Comparison of ENCODE assay signal across 9 cellular contexts in the genomic region with DNA sequence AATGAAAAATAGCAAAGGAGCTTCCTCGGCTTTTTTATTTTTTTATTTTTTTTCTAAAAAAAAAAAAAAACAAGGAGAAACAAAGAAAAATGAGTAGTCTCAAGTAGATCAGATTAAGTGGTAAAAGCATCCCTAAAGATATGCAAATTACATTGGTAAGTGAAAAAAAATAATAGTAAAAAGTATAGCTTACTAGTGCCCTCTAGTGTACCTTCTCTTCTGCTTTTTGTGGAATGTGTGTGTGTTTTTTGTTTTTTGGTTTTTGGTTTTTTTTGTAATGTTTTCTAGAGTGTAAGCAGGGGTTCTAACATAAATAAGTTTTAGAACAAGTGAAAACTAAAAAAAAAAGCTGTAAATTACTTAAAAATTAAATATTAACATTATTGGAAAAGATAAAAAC.
DNase-seq lines count a peak whose midpoint lies in the region; FAIRE-seq and TF ChIP-seq lines count a peak whose summit lies in the region.
"Had no signal": no experiment of that assay in that cellular context is flagged by ENCODE, and none has a peak within 500 bp of the region (broad histone marks: within the 10 kb centered on the region; RNA-seq: fewer than 3 reads in every experiment).

No MANE protein-coding gene starts in this region.

- H2AFZ ChIP-seq in astrocyte (ENCODE audit: low read depth, low read length) (no peak overlapping the region), neural cell (ENCODE audit: low read depth, low read length) (no peak overlapping the region)

- in situ Hi-C loops in GM13977 (cut with MboI; ENCODE audit: low pct_unique_long_range_greater_than_20kb, low sequenced_read_pairs, unreplicated experiment): no loop called here

- no peaks in the 10 kb centered on the region for H3K36me3 ChIP-seq in astrocyte (ENCODE audit: insufficient read depth, low read length)
- H3K36me3 ChIP-seq in neural cell (ENCODE audit: insufficient read depth, low read length): no peaks in the 10 kb centered on the region

- H3K4me2 ChIP-seq in astrocyte (ENCODE audit: low read length): no peak overlapping the region
- no peak overlapping the region for H3K4me2 ChIP-seq in neural cell (ENCODE audit: low read length)

- FAIRE-seq in astrocyte (lab: Jason Lieb, UNC): no peak

- no peak for TF ChIP-seq EP300 in neural cell (conservative IDR thresholded peaks at IDR 0.05; ENCODE audit: poor library complexity, severe bottlenecking)

- no peaks in the 10 kb centered on the region for H3K4me1 ChIP-seq in astrocyte (ENCODE audit: insufficient read depth, low read length)

- H3K27me3 ChIP-seq in astrocyte (ENCODE audit: insufficient read depth, low read length): no peaks in the 10 kb centered on the region
- H3K27me3 ChIP-seq in neural cell (ENCODE audit: insufficient read depth, low read depth, low read length): no peaks in the 10 kb centered on the region

- H3K4me3 Mint-ChIP-seq in astrocyte (ENCODE audit: unreplicated experiment): no peak overlapping the region

- H3K9me3 ChIP-seq in astrocyte (ENCODE audit: insufficient read depth, low read depth, low read length) (no peaks in the 10 kb centered on the region), neural cell (ENCODE audit: low read length) (no peaks in the 10 kb centered on the region)

- TF ChIP-seq CTCF in GM13977 (IDR thresholded peaks at IDR 0.05; ENCODE audit: extremely low read depth, insufficient read depth, missing control alignments): peak; percentile 43
- peak; percentile 21 for TF ChIP-seq CTCF in astrocyte (IDR thresholded peaks at IDR 0.05; ENCODE audit: insufficient read depth, low read depth, low read length)
- peak; percentile 60 for TF ChIP-seq CTCF in neural cell (IDR thresholded peaks at IDR 0.05; ENCODE audit: poor library complexity, severe bottlenecking)

- H3K4me1 Mint-ChIP-seq in astrocyte (ENCODE audit: low read depth, unreplicated experiment): no peaks in the 10 kb centered on the region

- H3K36me3 Mint-ChIP-seq in astrocyte (ENCODE audit: low read depth, unreplicated experiment): no peaks in the 10 kb centered on the region

- H3K79me2 ChIP-seq in astrocyte (ENCODE audit: insufficient read depth, low read length) (no peaks in the 10 kb centered on the region), neural cell (replicated peaks; ENCODE audit: insufficient read depth, low read length) (no peaks in the 10 kb centered on the region)

- no peaks in the 10 kb centered on the region for H3K9me3 Mint-ChIP-seq in astrocyte (ENCODE audit: unreplicated experiment)

- H3K9ac ChIP-seq in astrocyte (ENCODE audit: low read length) (no peak overlapping the region), neural cell (ENCODE audit: low read length) (no peak overlapping the region)

- no peak overlapping the region for H3K27ac Mint-ChIP-seq in astrocyte (ENCODE audit: unreplicated experiment)

- H3K27ac ChIP-seq in astrocyte (ENCODE audit: low read depth, low read length): no peak overlapping the region
- no peak overlapping the region for H3K27ac ChIP-seq in neural cell (ENCODE audit: low read length)

- DNase-seq in GM13977 (ENCODE audit: low spot score) (no peak), NCI-H2029 (lab: John Stamatoyannopoulos, UW) (peak; percentile 1), astrocyte (ENCODE audit: low read depth) (no peak), posterior cingulate gyrus (no peak), CD1c-positive myeloid dendritic cell (ENCODE audit: extremely low spot score) (no peak), globus pallidus (ENCODE audit: low spot score) (no peak)
- no peak for DNase-seq in stimulated activated CD4-positive, alpha-beta T cell treated with anti-CD3 and anti-CD28 coated beads, Interleukin-12 subunit alpha, Interleukin-12 subunit beta, amount 100 ng/mL, for 4 hours
- DNase-seq: T-helper 2 cell had no signal

- no peaks in the 10 kb centered on the region for H4K20me1 ChIP-seq in astrocyte (ENCODE audit: insufficient read depth, low read length)
- H4K20me1 ChIP-seq in neural cell (ENCODE audit: insufficient read depth): no peaks in the 10 kb centered on the region

- no peaks in the 10 kb centered on the region for H3K9me2 ChIP-seq in neural cell (ENCODE audit: insufficient read depth, low read length)

- H3K4me3 ChIP-seq in astrocyte (ENCODE audit: insufficient read depth, low read depth, low read length): no peak overlapping the region
- no peak overlapping the region for H3K4me3 ChIP-seq in neural cell (ENCODE audit: low read length)

- intact Hi-C loops in posterior cingulate gyrus (cut with DNase I): no loop called here

- TF ChIP-seq RAD21 in neural cell (conservative IDR thresholded peaks at IDR 0.05): peak; percentile 64

- no peaks in the 10 kb centered on the region for H3K27me3 Mint-ChIP-seq in astrocyte (ENCODE audit: low read depth, unreplicated experiment)

- H3F3A ChIP-seq in neural cell (ENCODE audit: insufficient read depth, low read length, poor library complexity, severe bottlenecking): no peaks in the 10 kb centered on the region

TF ChIP-seq in neural cell, 6 proteins besides CTCF, POLR2A, EP300 and RAD21:
- TF ChIP-seq POLR2AphosphoS5 (IDR thresholded peaks at IDR 0.05) (no peak), SMC3 (conservative IDR thresholded peaks at IDR 0.05; ENCODE audit: poor library complexity) (peak; percentile 67), EZH2 (IDR thresholded peaks at IDR 0.05; ENCODE audit: borderline replicate concordance, insufficient read depth, low read length, poor library complexity, severe bottlenecking) (no peak)
- TF ChIP-seq, protein P1, sequence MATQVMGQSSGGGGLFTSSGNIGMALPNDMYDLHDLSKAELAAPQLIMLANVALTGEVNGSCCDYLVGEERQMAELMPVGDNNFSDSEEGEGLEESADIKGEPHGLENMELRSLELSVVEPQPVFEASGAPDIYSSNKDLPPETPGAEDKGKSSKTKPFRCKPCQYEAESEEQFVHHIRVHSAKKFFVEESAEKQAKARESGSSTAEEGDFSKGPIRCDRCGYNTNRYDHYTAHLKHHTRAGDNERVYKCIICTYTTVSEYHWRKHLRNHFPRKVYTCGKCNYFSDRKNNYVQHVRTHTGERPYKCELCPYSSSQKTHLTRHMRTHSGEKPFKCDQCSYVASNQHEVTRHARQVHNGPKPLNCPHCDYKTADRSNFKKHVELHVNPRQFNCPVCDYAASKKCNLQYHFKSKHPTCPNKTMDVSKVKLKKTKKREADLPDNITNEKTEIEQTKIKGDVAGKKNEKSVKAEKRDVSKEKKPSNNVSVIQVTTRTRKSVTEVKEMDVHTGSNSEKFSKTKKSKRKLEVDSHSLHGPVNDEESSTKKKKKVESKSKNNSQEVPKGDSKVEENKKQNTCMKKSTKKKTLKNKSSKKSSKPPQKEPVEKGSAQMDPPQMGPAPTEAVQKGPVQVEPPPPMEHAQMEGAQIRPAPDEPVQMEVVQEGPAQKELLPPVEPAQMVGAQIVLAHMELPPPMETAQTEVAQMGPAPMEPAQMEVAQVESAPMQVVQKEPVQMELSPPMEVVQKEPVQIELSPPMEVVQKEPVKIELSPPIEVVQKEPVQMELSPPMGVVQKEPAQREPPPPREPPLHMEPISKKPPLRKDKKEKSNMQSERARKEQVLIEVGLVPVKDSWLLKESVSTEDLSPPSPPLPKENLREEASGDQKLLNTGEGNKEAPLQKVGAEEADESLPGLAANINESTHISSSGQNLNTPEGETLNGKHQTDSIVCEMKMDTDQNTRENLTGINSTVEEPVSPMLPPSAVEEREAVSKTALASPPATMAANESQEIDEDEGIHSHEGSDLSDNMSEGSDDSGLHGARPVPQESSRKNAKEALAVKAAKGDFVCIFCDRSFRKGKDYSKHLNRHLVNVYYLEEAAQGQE (IDR thresholded peaks at IDR 0.05; ENCODE audit: borderline replicate concordance): no peak
